8 cellular contexts compared by ENCODE assay signal in the genomic region with DNA sequence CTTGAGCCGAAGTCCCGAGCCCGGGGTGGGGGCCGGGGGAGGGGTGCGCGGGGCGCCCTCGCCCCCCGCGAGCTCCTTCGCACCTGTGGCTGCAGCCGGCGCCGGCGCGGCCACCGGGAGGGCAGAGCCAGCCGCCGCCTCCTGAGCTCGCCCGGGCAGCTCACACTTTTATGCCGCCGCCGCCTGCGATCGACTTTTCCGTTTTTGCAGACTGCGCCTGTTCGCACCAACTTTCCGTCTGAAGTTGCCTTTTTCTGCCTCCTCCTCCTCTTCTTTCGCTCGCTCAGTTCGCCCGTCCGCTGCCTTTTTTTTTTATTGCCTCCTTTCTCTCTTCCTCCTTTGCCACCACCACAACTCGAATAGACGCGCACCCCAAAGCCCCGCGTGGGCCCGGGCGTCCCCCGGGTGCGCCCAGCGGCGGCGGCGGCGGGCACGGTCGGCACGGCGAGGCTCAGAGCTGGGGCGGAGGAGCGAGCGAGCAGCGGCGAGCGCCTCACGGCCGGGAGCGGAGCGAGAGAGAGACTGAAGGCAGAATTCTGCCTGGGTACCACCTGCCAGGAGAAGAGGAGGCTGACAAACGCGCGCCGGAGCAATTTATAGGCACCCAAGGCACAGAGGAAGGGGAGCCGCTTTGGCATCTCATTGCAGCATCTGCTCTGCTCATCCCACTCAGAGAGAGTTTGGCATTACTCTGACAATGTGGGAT. TPM values are rescaled to one million over a fixed set of nuclear protein-coding genes. Genes with fewer than 3 reads are reported as not detected.
A peak's percentile ranks its signal among the peaks of the same experiment; 100 is the strongest.
DNase-seq lines count a peak whose midpoint lies in the region; ATAC-seq and TF ChIP-seq lines count a peak whose summit lies in the region.

A gene (minus strand): TSS at position 569 of the 706 bp plus-strand sequence. CDS start 814 bp downstream, outside the sequence.

- H3K4me1 ChIP-seq in OCI-LY1 (ENCODE audit: insufficient read depth, low read length, severe bottlenecking) (peaks cover 7% of the 10 kb centered on the region), testis (no peaks in the 10 kb centered on the region)

- H3K4me2 ChIP-seq in OCI-LY1 (ENCODE audit: low read length) = peak within 1 kb of the TSS; percentile 49; the same call in 1 of the 2 replicates

- ATAC-seq in HG02571 (IDR thresholded peaks at IDR 0.05; ENCODE audit: unreplicated experiment) = peak; percentile 34

- no peak within 1 kb of the TSS for H3K27ac ChIP-seq in OCI-LY1 (ENCODE audit: low read depth, low read length, poor library complexity, severe bottlenecking)
- no peak within 1 kb of the TSS for H3K27ac ChIP-seq in coronary artery
- no peak within 1 kb of the TSS for H3K27ac ChIP-seq in testis

- no peaks in the 10 kb centered on the region for H3F3A ChIP-seq in OCI-LY1 (ENCODE audit: insufficient read depth, low read length)

- intact Hi-C loops in testis (cut with DNase I; ENCODE audit: low total_unique reads) = no loop called here

- no peaks in the 10 kb centered on the region for H4K20me1 ChIP-seq in OCI-LY1 (ENCODE audit: insufficient read depth, low read length)

- no peaks in the 10 kb centered on the region for H3K36me3 ChIP-seq in OCI-LY1 (ENCODE audit: insufficient read depth, low read length)
- no peaks in the 10 kb centered on the region for H3K36me3 ChIP-seq in testis (ENCODE audit: low read depth, missing control alignments)

- H3K79me2 ChIP-seq in OCI-LY1 (ENCODE audit: insufficient read depth, low read length) = no peaks in the 10 kb centered on the region

- 0 to 1% methylated on average over 47 to 64 of the region's 68 CpGs for WGBS in testis, 2 donors

- no peaks in the 10 kb centered on the region for H3K9me2 ChIP-seq in OCI-LY1 (ENCODE audit: low read depth, low read length)

- TF ChIP-seq POLR2A in testis (IDR thresholded peaks at IDR 0.05) = no peak

- H3K4me3 ChIP-seq in OCI-LY1 (ENCODE audit: low read depth, low read length, poor library complexity, severe bottlenecking) (peak within 1 kb of the TSS; percentile 36), coronary artery (peak within 1 kb of the TSS; percentile 79), testis (peak within 1 kb of the TSS; percentile 36 to 38)

- TF ChIP-seq CTCF in OCI-LY1 (IDR thresholded peaks at IDR 0.05; ENCODE audit: low read length) (no peak), coronary artery (IDR thresholded peaks at IDR 0.05) (no peak), testis (IDR thresholded peaks at IDR 0.05) (no peak)

- no peak within 1 kb of the TSS for H2AFZ ChIP-seq in OCI-LY1 (ENCODE audit: low read length)

- H3K27me3 ChIP-seq in OCI-LY1 (ENCODE audit: insufficient read depth, low read length) = no peaks in the 10 kb centered on the region
- no peaks in the 10 kb centered on the region for H3K27me3 ChIP-seq in testis

- no peak within 1 kb of the TSS for H3K9ac ChIP-seq in OCI-LY1 (ENCODE audit: low read length)

- H3K9me3 ChIP-seq in OCI-LY1 (ENCODE audit: low read length) = no peaks in the 10 kb centered on the region
- no peaks in the 10 kb centered on the region for H3K9me3 ChIP-seq in testis

- DNase-seq in DMS53 (lab: John Stamatoyannopoulos, UW) = peak; percentile 32
- DNase-seq in DMS53 treated with DMSO at 0.1 percent for 48 hours (lab: John Stamatoyannopoulos, UW; ENCODE audit: unreplicated experiment) = no peak
- no peak for DNase-seq in coronary artery (ENCODE audit: low spot score)
- DNase-seq in lung microvascular endothelial cell (ENCODE audit: low read depth in 2 of 2) = peak; percentile 35 to 46
- peak; percentile 25 for DNase-seq in testis
- no peak for DNase-seq in T-helper 9 cell

RNA-seq across cellular contexts. Expression of the gene that starts here (rescaled TPM):
- 0.65 TPM in 1 of 2 replicates, not detected in the other for total RNA-seq in lung microvascular endothelial cell
- total RNA-seq in testis = under 1 TPM; 0.16 to 0.25 TPM
- polyA plus RNA-seq in testis (ENCODE audit: insufficient read depth, low read depth, low replicate concordance) = not detected

Comparison
In these comparisons a context has a peak if more than half of its experiments do, and no peak if none do; other contexts are left out.
1. Peak in DNase-seq in lung microvascular endothelial cell; RNA of the gene not detected or under 1 TPM.
2. Peak in DNase-seq and H3K4me3 ChIP-seq in testis; RNA of the gene not detected or under 1 TPM.